Comparison of ENCODE assay signal across 8 cellular contexts in the genomic region with DNA sequence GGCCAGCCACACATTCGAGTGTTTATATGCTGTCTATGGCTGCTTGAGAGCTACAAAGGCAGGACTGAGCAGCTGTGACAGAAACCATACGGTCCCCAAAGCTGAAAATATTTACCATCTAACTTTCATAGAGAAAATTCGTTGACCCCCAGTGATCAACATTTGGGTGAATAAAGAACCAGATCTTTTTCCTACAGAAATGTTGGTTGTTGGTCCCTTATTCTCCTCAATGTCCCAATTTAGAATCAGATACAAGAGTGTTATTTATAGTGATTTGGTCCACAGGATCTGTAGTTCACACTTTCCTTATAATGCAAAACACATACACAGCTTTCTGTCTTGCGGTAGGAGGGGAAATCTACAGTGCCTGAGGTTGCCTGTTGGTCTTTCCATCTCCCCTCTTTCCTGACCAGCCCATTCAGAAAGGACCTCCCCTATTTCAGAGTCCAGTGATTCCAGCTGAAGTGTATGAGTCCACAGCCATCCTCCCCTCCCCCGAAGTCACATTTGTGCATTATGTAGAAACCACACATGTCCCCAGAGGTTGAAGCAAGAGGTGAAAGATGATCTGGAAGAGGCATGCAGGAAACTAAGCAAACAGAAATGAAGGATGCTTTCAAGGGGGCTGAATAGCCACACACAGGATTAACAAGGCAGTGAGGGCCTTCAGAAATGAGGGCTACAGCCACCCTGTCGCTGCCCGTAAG.
A peak's percentile ranks its signal among the peaks of the same experiment; 100 is the strongest.
DNase-seq lines count a peak whose midpoint lies in the region; ATAC-seq and TF ChIP-seq lines count a peak whose summit lies in the region.

No MANE protein-coding gene starts in this region.

- no peak for TF ChIP-seq CTCF in heart right ventricle (IDR thresholded peaks at IDR 0.05)

- DNase-seq in DMS53 treated with DMSO at 0.1 percent for 48 hours (lab: John Stamatoyannopoulos, UW; ENCODE audit: unreplicated experiment) = peak; percentile 33
- DNase-seq in NCI-H2171 treated with DMSO at 0.1 percent for 48 hours (lab: John Stamatoyannopoulos, UW) = peak; percentile 55
- DNase-seq in heart right ventricle = peak in 1 of 2 donors; percentile 24
- DNase-seq in stimulated activated CD4-positive, alpha-beta T cell treated with anti-CD3 and anti-CD28 coated beads, Interleukin-2, amount 100 ng/mL, for 48 hours = no peak
- DNase-seq in activated T-cell treated with anti-CD3 and anti-CD28 coated beads for 4 hours = no peak
- DNase-seq in amniotic stem cell (lab: John Stamatoyannopoulos, UW) = no peak
- no peak for DNase-seq in medulla oblongata (ENCODE audit: extremely low spot score)

- no peaks in the 10 kb centered on the region for H3K27me3 ChIP-seq in heart right ventricle

- peaks cover 8 to 89% (median 68%) of the 10 kb centered on the region in 9 donors for H3K4me1 ChIP-seq in heart right ventricle

- H3K36me3 ChIP-seq in heart right ventricle = peaks cover 0 to 7% (median 0%) of the 10 kb centered on the region in 9 donors

- intact Hi-C loops in heart right ventricle (cut with DNase I) = loop anchor here in 1 of 10 donors (5.0 kb wide), 1 partner anchor 62 kb away; the partner anchor contains the start of gene SPRED2

- peak overlapping the region in 5 of 10 donors; percentile 29 to 51 (median 44) for H3K27ac ChIP-seq in heart right ventricle

- 55 to 57% methylated on average over 7 of the region's 7 CpGs for WGBS in heart right ventricle, 2 donors

- ATAC-seq in GM21786 (IDR thresholded peaks at IDR 0.05; ENCODE audit: unreplicated experiment) = peak; percentile 62
- peak in 7 of 8 donors; percentile 15 to 72 (median 48) for ATAC-seq in heart right ventricle

- no peaks in the 10 kb centered on the region for H3K9me3 ChIP-seq in heart right ventricle

- peak overlapping the region in 1 of 10 donors; percentile 8 for H3K4me3 ChIP-seq in heart right ventricle

Comparison
In these comparisons a context has a peak if more than half of its experiments do, and no peak if none do; other contexts are left out.
1. DNase-seq: peak in DMS53 treated with DMSO at 0.1 percent for 48 hours (single experiment) and NCI-H2171 treated with DMSO at 0.1 percent for 48 hours (single experiment); none in stimulated activated CD4-positive, alpha-beta T cell treated with anti-CD3 and anti-CD28 coated beads, Interleukin-2, amount 100 ng/mL, for 48 hours (0 of 2), activated T-cell treated with anti-CD3 and anti-CD28 coated beads for 4 hours (single experiment), amniotic stem cell (single experiment) and medulla oblongata (single experiment).